ENCODE assay signal across 18 cellular contexts in the genomic region with DNA sequence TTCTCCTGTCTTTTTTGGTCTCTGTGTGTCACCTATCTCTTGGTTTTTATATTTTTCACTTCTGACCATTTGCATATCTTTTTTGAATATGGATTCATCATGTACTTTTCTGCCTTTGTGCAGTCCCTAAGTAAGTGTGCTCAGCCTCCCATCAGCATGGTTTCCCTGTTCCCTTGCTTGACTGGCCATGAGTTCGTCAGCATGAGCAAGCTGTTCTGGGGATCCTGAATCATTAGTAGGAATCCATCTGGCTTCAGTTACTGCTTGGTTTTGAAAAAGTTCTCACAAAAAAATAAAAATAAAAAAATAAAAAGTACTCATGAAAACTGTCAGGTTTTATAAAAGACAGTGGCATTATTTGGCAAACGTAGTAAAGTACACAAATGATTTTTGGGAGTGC.
A peak's percentile ranks its signal among the peaks of the same experiment; 100 is the strongest.
DNase-seq lines count a peak whose midpoint lies in the region; ATAC-seq, FAIRE-seq and TF ChIP-seq lines count a peak whose summit lies in the region.
"Had no signal": no experiment of that assay in that cellular context is flagged by ENCODE, and none has a peak within 500 bp of the region (broad histone marks: within the 10 kb centered on the region; RNA-seq: fewer than 3 reads in every experiment).

No MANE protein-coding gene starts in this region.

- no peaks in the 10 kb centered on the region for H4K20me1 ChIP-seq in astrocyte (ENCODE audit: insufficient read depth, low read length)

- no peak overlapping the region for H3K4me3 Mint-ChIP-seq in astrocyte (ENCODE audit: unreplicated experiment)
- H3K4me3 Mint-ChIP-seq: B cell; naive thymus-derived CD4-positive, alpha-beta T cell had no signal

- TF ChIP-seq CTCF in AG09309 (IDR thresholded peaks at IDR 0.05; ENCODE audit: control insufficient read depth, insufficient read depth, low read depth, low read length, missing control alignments) (no peak), HFF-Myc (IDR thresholded peaks at IDR 0.05; ENCODE audit: low read depth, low read length, missing control alignments) (no peak), astrocyte (IDR thresholded peaks at IDR 0.05; ENCODE audit: insufficient read depth, low read depth, low read length) (no peak)

- H3K79me2 ChIP-seq in astrocyte (ENCODE audit: insufficient read depth, low read length): no peaks in the 10 kb centered on the region

- H3K27ac Mint-ChIP-seq in astrocyte (ENCODE audit: unreplicated experiment): no peak overlapping the region
- H3K27ac Mint-ChIP-seq: B cell, progenitor cell of endocrine pancreas had no signal

- H3K4me1 ChIP-seq in astrocyte (ENCODE audit: insufficient read depth, low read length): no peaks in the 10 kb centered on the region

- no peaks in the 10 kb centered on the region for H3K9me3 ChIP-seq in astrocyte (ENCODE audit: insufficient read depth, low read depth, low read length)
- H3K9me3 ChIP-seq: upper lobe of right lung had no signal

- H3K4me2 ChIP-seq in astrocyte (ENCODE audit: low read length): no peak overlapping the region

- no peak overlapping the region for H2AFZ ChIP-seq in astrocyte (ENCODE audit: low read depth, low read length)

- no peaks in the 10 kb centered on the region for H3K36me3 ChIP-seq in astrocyte (ENCODE audit: insufficient read depth, low read length)
- H3K36me3 ChIP-seq: upper lobe of right lung had no signal

- H3K27ac ChIP-seq in astrocyte (ENCODE audit: low read depth, low read length): no peak overlapping the region
- H3K27ac ChIP-seq: upper lobe of right lung had no signal

- intact Hi-C loops in head of caudate nucleus (cut with DNase I): no loop called here

- no peaks in the 10 kb centered on the region for H3K27me3 Mint-ChIP-seq in astrocyte (ENCODE audit: low read depth, unreplicated experiment)
- H3K27me3 Mint-ChIP-seq: B cell; naive thymus-derived CD4-positive, alpha-beta T cell; progenitor cell of endocrine pancreas had no signal

- DNase-seq in AG09309 (ENCODE audit: low read depth) (peak; percentile 52), HFF-Myc (ENCODE audit: extremely low read depth, low read depth) (peak; percentile 4), astrocyte (ENCODE audit: low read depth) (peak; percentile 2), glomerular visceral epithelial cell (ENCODE audit: extremely low spot score) (peak; percentile 17), head of caudate nucleus (no peak), NOMO-1 treated with DMSO at 0.1 percent for 48 hours (lab: John Stamatoyannopoulos, UW; ENCODE audit: unreplicated experiment) (no peak)
- DNase-seq in stimulated activated CD4-positive, alpha-beta T cell treated with anti-CD3 and anti-CD28 coated beads, Interleukin-2, amount 100 ng/mL, for 24 hours: no peak
- DNase-seq: activated gamma-delta T cell treated with Interleukin-2 at 50 U/mL for 16 hours; dermis blood vessel endothelial cell; DMS53; naive thymus-derived CD4-positive, alpha-beta T cell; NCI-H187 treated with DMSO at 0.1 percent for 48 hours; stimulated activated naive CD8-positive, alpha-beta T cell treated with anti-CD3 and anti-CD28 coated beads, Interleukin-15, Interleukin-2, amounts not matched to agents 100 U/mL and 50 U/mL, for 24 hours; upper lobe of right lung had no signal

- no peaks in the 10 kb centered on the region for H3K27me3 ChIP-seq in astrocyte (ENCODE audit: insufficient read depth, low read length)
- H3K27me3 ChIP-seq: upper lobe of right lung had no signal

- no peaks in the 10 kb centered on the region for H3K9me3 Mint-ChIP-seq in astrocyte (ENCODE audit: unreplicated experiment)

- no peak for ATAC-seq in GM19351 (IDR thresholded peaks at IDR 0.05; ENCODE audit: unreplicated experiment)
- ATAC-seq: naive thymus-derived CD4-positive, alpha-beta T cell; stimulated activated naive CD8-positive, alpha-beta T cell treated with anti-CD3 and anti-CD28 coated beads, Interleukin-15, Interleukin-2, amounts not matched to agents 100 U/mL and 50 U/mL, for 24 hours; upper lobe of right lung had no signal

- H3K36me3 Mint-ChIP-seq in astrocyte (ENCODE audit: low read depth, unreplicated experiment): no peaks in the 10 kb centered on the region

- no peaks in the 10 kb centered on the region for H3K4me1 Mint-ChIP-seq in astrocyte (ENCODE audit: low read depth, unreplicated experiment)

- H3K4me3 ChIP-seq in AG09309 (ENCODE audit: control insufficient read depth, low read depth, low read length) (no peak overlapping the region), HFF-Myc (replicated peaks; ENCODE audit: low read depth, low read length) (no peak overlapping the region), astrocyte (ENCODE audit: insufficient read depth, low read depth, low read length) (no peak overlapping the region)
- H3K4me3 ChIP-seq: lung, upper lobe of right lung had no signal

- no peak overlapping the region for H3K9ac ChIP-seq in astrocyte (ENCODE audit: low read length)

- no peak for FAIRE-seq in astrocyte (lab: Jason Lieb, UNC)

Comparison
In these comparisons a context has a peak if more than half of its experiments do, and no peak if none do; other contexts are left out.
1. DNase-seq: peak in AG09309 (single experiment), HFF-Myc (single experiment), astrocyte (single experiment) and glomerular visceral epithelial cell (single experiment); none in head of caudate nucleus (0 of 42), NOMO-1 treated with DMSO at 0.1 percent for 48 hours (single experiment) and stimulated activated CD4-positive, alpha-beta T cell treated with anti-CD3 and anti-CD28 coated beads, Interleukin-2, amount 100 ng/mL, for 24 hours (0 of 2).